In genomic region chr7:38973760-38974159, GRCh38 we compare ENCODE assay signal across 19 cellular contexts. TPM values are rescaled to one million over a fixed set of nuclear protein-coding genes. Genes with fewer than 3 reads are reported as not detected.
"Had no signal": no experiment of that assay in that cellular context is flagged by ENCODE, and none has a peak within 500 bp of the region (broad histone marks: within the 10 kb centered on the region; RNA-seq: fewer than 3 reads in every experiment).

No MANE protein-coding gene starts in this region.

- H3K9me3 ChIP-seq: right atrium auricular region, tibial nerve had no signal

- H3K27ac ChIP-seq: right atrium auricular region, tibial nerve had no signal

- H3K4me3 ChIP-seq: dorsolateral prefrontal cortex, right atrium auricular region, tibial nerve had no signal

- ATAC-seq: left ventricle myocardium superior, natural killer cell had no signal

- H3K36me3 ChIP-seq: right atrium auricular region, tibial nerve had no signal

- DNase-seq: activated CD4-positive, alpha-beta T cell treated with anti-CD3 and anti-CD28 coated beads, Interleukin-2, amount 50 U/mL, for 1 hour; activated CD8-positive, alpha-beta memory T cell treated with anti-CD3 and anti-CD28 coated beads for 24 hours; activated gamma-delta T cell treated with Interleukin-2 at 50 U/mL for 16 hours; amniotic stem cell; dorsolateral prefrontal cortex; endodermal cell; hypothalamus; kidney glomerular epithelial cell; left ventricle myocardium superior; natural killer cell; nucleus accumbens; small intestine; stimulated activated CD4-positive, alpha-beta T cell treated with anti-CD3 and anti-CD28 coated beads, Interleukin-4, amount 100 ng/mL, for 24 hours; stimulated activated CD8-positive, alpha-beta memory T cell treated with anti-CD3 and anti-CD28 coated beads, Interleukin-4, amount 100 ng/mL, for 48 hours; stimulated activated naive CD4-positive, alpha-beta T cell treated with Interleukin-2 at 50 U/mL for 16 hours; substantia nigra; T-helper 9 cell had no signal

RNA-seq across cellular contexts. Expression of gene POU6F2, which starts 3.9 kb away (rescaled TPM):
- total RNA-seq: left ventricle myocardium superior had no signal
